11 cellular contexts compared by ENCODE assay signal in the genomic region with DNA sequence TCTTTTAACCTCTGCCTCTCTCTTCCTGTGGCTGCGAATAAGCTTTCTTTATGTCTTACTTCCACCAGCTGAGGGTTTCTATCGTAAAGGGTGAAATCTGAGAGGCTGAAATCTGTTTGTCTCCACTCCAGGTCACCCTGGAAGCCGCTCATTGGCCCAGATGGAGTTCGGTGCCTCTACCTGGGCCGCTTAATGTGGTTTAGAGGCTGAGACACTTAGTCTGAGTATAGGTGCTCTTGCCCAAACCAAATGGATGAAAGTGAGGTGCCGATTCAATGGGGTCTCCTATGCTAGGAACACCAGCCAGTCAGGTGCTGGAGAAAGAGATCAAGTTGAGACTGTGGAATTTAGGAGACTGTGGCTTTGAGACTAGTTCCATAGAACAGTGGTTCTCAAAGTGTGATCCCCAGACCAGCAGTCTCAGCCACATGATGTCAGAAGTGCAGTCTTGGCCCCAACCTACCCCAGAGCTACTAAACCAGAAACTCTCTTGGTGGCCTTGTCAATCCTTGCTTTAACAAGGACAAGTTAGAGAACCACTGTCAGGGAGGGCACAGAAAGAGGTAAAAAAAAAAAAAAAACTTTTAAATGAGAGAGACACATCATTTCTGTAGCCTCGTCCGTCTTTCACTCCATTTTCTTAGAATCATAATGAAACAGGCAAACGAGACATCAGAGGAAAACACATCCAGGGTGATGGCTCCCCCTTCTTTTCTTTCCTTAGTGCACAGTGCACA. TPM values are rescaled to one million over a fixed set of nuclear protein-coding genes. Genes with fewer than 3 reads are reported as not detected.
A peak's percentile ranks its signal among the peaks of the same experiment; 100 is the strongest.
DNase-seq lines count a peak whose midpoint lies in the region; ATAC-seq and TF ChIP-seq lines count a peak whose summit lies in the region.
"Had no signal": no experiment of that assay in that cellular context is flagged by ENCODE, and none has a peak within 500 bp of the region (broad histone marks: within the 10 kb centered on the region; RNA-seq: fewer than 3 reads in every experiment).

No MANE protein-coding gene starts in this region.

- no peaks in the 10 kb centered on the region for H3K36me3 Mint-ChIP-seq in activated CD4-positive, alpha-beta T cell treated with anti-CD3 and anti-CD28 coated beads for 36 hours (ENCODE audit: low read depth)
- no peaks in the 10 kb centered on the region for H3K36me3 Mint-ChIP-seq in activated CD8-positive, alpha-beta T cell treated with anti-CD3 and anti-CD28 coated beads for 36 hours (ENCODE audit: low read depth)
- H3K36me3 Mint-ChIP-seq: naive thymus-derived CD8-positive, alpha-beta T cell had no signal

- CTCF ChIA-PET in activated CD4-positive, alpha-beta T cell treated with anti-CD3 and anti-CD28 coated beads for 36 hours (lab: Charles Lee), result interaction anchor here (0.6 to 3.6 kb wide), 10 partner anchors 14 to 423 kb away, joined by 3 to 30 read pairs (median 6); partner anchors contain the start of gene CCR5
- CTCF ChIA-PET in activated CD8-positive, alpha-beta T cell treated with anti-CD3 and anti-CD28 coated beads for 36 hours (lab: Charles Lee), result interaction anchor here (0.6 to 4.0 kb wide), 8 partner anchors 11 to 201 kb away, joined by 3 to 54 read pairs (median 5); partner anchors contain the start of genes CCR1 and CCR5

- H3K4me3 Mint-ChIP-seq in activated CD4-positive, alpha-beta T cell treated with anti-CD3 and anti-CD28 coated beads for 36 hours, result peak overlapping the region; percentile 11
- peak overlapping the region; percentile 3 for H3K4me3 Mint-ChIP-seq in activated CD8-positive, alpha-beta T cell treated with anti-CD3 and anti-CD28 coated beads for 36 hours

- peak overlapping the region; percentile 75 for H3K27ac Mint-ChIP-seq in activated CD4-positive, alpha-beta T cell treated with anti-CD3 and anti-CD28 coated beads for 36 hours
- peak overlapping the region; percentile 87 for H3K27ac Mint-ChIP-seq in activated CD8-positive, alpha-beta T cell treated with anti-CD3 and anti-CD28 coated beads for 36 hours

- no peak overlapping the region for H3K27ac ChIP-seq in parathyroid adenoma

- peaks cover 74% of the 10 kb centered on the region for H3K4me1 Mint-ChIP-seq in activated CD4-positive, alpha-beta T cell treated with anti-CD3 and anti-CD28 coated beads for 36 hours
- H3K4me1 Mint-ChIP-seq in activated CD8-positive, alpha-beta T cell treated with anti-CD3 and anti-CD28 coated beads for 36 hours (ENCODE audit: low read depth), result peaks cover 75% of the 10 kb centered on the region

- POLR2A ChIA-PET in activated CD4-positive, alpha-beta T cell treated with anti-CD3 and anti-CD28 coated beads for 36 hours (lab: Charles Lee), result interaction anchor here (0.7 to 1.8 kb wide), 3 partner anchors 14 to 348 kb away, joined by 3 to 23 read pairs (median 5); no protein-coding TSS in a partner anchor
- POLR2A ChIA-PET in activated CD8-positive, alpha-beta T cell treated with anti-CD3 and anti-CD28 coated beads for 36 hours (lab: Charles Lee), result interaction anchor here (0.6 to 3.0 kb wide), 17 partner anchors 11 to 632 kb away, joined by 3 to 25 read pairs (median 4); partner anchors contain the start of genes CCR1, CCR2, CCR5 and CCR5AS

- peak; percentile 81 for ATAC-seq in activated CD4-positive, alpha-beta T cell treated with anti-CD3 and anti-CD28 coated beads for 36 hours
- peak; percentile 76 for ATAC-seq in HG02610 (IDR thresholded peaks at IDR 0.05; ENCODE audit: unreplicated experiment)
- ATAC-seq in activated CD8-positive, alpha-beta T cell treated with anti-CD3 and anti-CD28 coated beads for 36 hours, result peak; percentile 84
- no peak for ATAC-seq in sciatic nerve
- ATAC-seq: esophagus mucosa had no signal

- no peaks in the 10 kb centered on the region for H3K36me3 ChIP-seq in parathyroid adenoma (ENCODE audit: control insufficient read depth, insufficient read depth, low read length)

- H2AFZ ChIP-seq in parathyroid adenoma, result peak overlapping the region; percentile 30

- H3K4me3 ChIP-seq in parathyroid adenoma (ENCODE audit: low read depth, low read length), result no peak overlapping the region

- H3K9me3 ChIP-seq in parathyroid adenoma (ENCODE audit: control insufficient read depth, low read length), result no peaks in the 10 kb centered on the region

- intact Hi-C loops in activated CD4-positive, alpha-beta T cell treated with anti-CD3 and anti-CD28 coated beads for 36 hours (cut with DNase I, micrococcal nuclease), result loop anchor here (1.0 to 10.0 kb wide), 12 partner anchors 14 to 704 kb away; partner anchors contain the start of genes CCR5 (in 2 of the 2), LIMD1 (in 1 of the 2) and SACM1L (in 1 of the 2)
- intact Hi-C loops in activated CD8-positive, alpha-beta T cell treated with anti-CD3 and anti-CD28 coated beads for 36 hours (cut with micrococcal nuclease), result loop anchor here (2.0 to 10.0 kb wide), 2 partner anchors 18 to 424 kb away; no protein-coding TSS in a partner anchor
- intact Hi-C loops in sciatic nerve (cut with DNase I), result no loop called here

- H3K9ac ChIP-seq in parathyroid adenoma, result no peak overlapping the region

- H3K4me2 ChIP-seq in parathyroid adenoma (ENCODE audit: low read length), result no peak overlapping the region

- H3K27me3 ChIP-seq in parathyroid adenoma (ENCODE audit: control insufficient read depth, insufficient read depth, low read length), result no peaks in the 10 kb centered on the region

- peaks cover 22% of the 10 kb centered on the region for H3K27me3 Mint-ChIP-seq in activated CD4-positive, alpha-beta T cell treated with anti-CD3 and anti-CD28 coated beads for 36 hours
- H3K27me3 Mint-ChIP-seq in activated CD8-positive, alpha-beta T cell treated with anti-CD3 and anti-CD28 coated beads for 36 hours, result peaks cover 4% of the 10 kb centered on the region
- H3K27me3 Mint-ChIP-seq: naive thymus-derived CD8-positive, alpha-beta T cell had no signal

- no peaks in the 10 kb centered on the region for H3K9me3 Mint-ChIP-seq in activated CD4-positive, alpha-beta T cell treated with anti-CD3 and anti-CD28 coated beads for 36 hours (ENCODE audit: low read depth)
- H3K9me3 Mint-ChIP-seq in activated CD8-positive, alpha-beta T cell treated with anti-CD3 and anti-CD28 coated beads for 36 hours, result no peaks in the 10 kb centered on the region
- H3K9me3 Mint-ChIP-seq: naive thymus-derived CD8-positive, alpha-beta T cell had no signal

- no peaks in the 10 kb centered on the region for H3K79me2 ChIP-seq in parathyroid adenoma

- no peaks in the 10 kb centered on the region for H3K4me1 ChIP-seq in parathyroid adenoma

- peak; percentile 66 for DNase-seq in activated CD4-positive, alpha-beta T cell treated with anti-CD3 and anti-CD28 coated beads for 36 hours
- no peak for DNase-seq in activated CD4-positive, alpha-beta T cell treated with anti-CD3 and anti-CD28 coated beads, Interleukin-2, amount 50 U/mL, for 1 hour
- DNase-seq in activated CD8-positive, alpha-beta T cell treated with anti-CD3 and anti-CD28 coated beads for 36 hours, result peak; percentile 73
- DNase-seq in kidney tubule cell (ENCODE audit: low spot score), result no peak
- no peak for DNase-seq in sciatic nerve (ENCODE audit: low spot score)
- DNase-seq in COR-L47 (lab: John Stamatoyannopoulos, UW), result no peak
- DNase-seq: aorta; naive thymus-derived CD8-positive, alpha-beta T cell had no signal

- no peak for TF ChIP-seq CTCF in activated CD8-positive, alpha-beta T cell treated with anti-CD3 and anti-CD28 coated beads for 36 hours (IDR thresholded peaks at IDR 0.05)
- no peak for TF ChIP-seq CTCF in parathyroid adenoma (IDR thresholded peaks at IDR 0.05)

RNA-seq across cellular contexts. Expression of gene CCR2, which starts 54.9 kb away (rescaled TPM):
- total RNA-seq in activated CD4-positive, alpha-beta T cell treated with anti-CD3 and anti-CD28 coated beads for 36 hours, result under 1 TPM in 1 of 2 experiments, not detected in 1; 0.09 TPM
- under 1 TPM; 0.81 to 0.83 TPM for total RNA-seq in activated CD8-positive, alpha-beta T cell treated with anti-CD3 and anti-CD28 coated beads for 36 hours
- 3.7 TPM for total RNA-seq in sciatic nerve

RNA-seq across cellular contexts. Expression of gene CCR3, which starts 56.8 kb away (rescaled TPM):
- not detected for total RNA-seq in activated CD4-positive, alpha-beta T cell treated with anti-CD3 and anti-CD28 coated beads for 36 hours
- total RNA-seq in activated CD8-positive, alpha-beta T cell treated with anti-CD3 and anti-CD28 coated beads for 36 hours, result not detected
- not detected for total RNA-seq in sciatic nerve
- total RNA-seq: esophagus mucosa; naive thymus-derived CD8-positive, alpha-beta T cell had no signal

Comparison
In these comparisons a context has a peak if more than half of its experiments do, and no peak if none do; other contexts are left out.
1. DNase-seq: peak in activated CD4-positive, alpha-beta T cell treated with anti-CD3 and anti-CD28 coated beads for 36 hours (single experiment) and activated CD8-positive, alpha-beta T cell treated with anti-CD3 and anti-CD28 coated beads for 36 hours (single experiment); none in activated CD4-positive, alpha-beta T cell treated with anti-CD3 and anti-CD28 coated beads, Interleukin-2, amount 50 U/mL, for 1 hour (single experiment), kidney tubule cell (single experiment), sciatic nerve (single experiment) and COR-L47 (single experiment).